In genomic region chr3:69342074-69342473, GRCh38 we compare ENCODE assay signal across 17 cellular contexts. TPM values are rescaled to one million over a fixed set of nuclear protein-coding genes. Genes with fewer than 3 reads are reported as not detected.
DNase-seq lines count a peak whose midpoint lies in the region; ATAC-seq, FAIRE-seq and TF ChIP-seq lines count a peak whose summit lies in the region.
"Had no signal": no experiment of that assay in that cellular context is flagged by ENCODE, and none has a peak within 500 bp of the region (broad histone marks: within the 10 kb centered on the region; RNA-seq: fewer than 3 reads in every experiment).

No MANE protein-coding gene starts in this region.

- H3K4me3 Mint-ChIP-seq in progenitor cell of endocrine pancreas (ENCODE audit: low read depth), result no peak overlapping the region

- no peak overlapping the region for H3K9ac ChIP-seq in kidney (ENCODE audit: low read length in 2 of 2)
- H3K9ac ChIP-seq in mesenchymal stem cell (ENCODE audit: low read length), result no peak overlapping the region

- no peak overlapping the region for H2BK15ac ChIP-seq in mesenchymal stem cell (ENCODE audit: low read depth, poor library complexity, severe bottlenecking)

- no peak overlapping the region for H2BK5ac ChIP-seq in mesenchymal stem cell (ENCODE audit: low read depth, low read length, poor library complexity, severe bottlenecking)

- no peaks in the 10 kb centered on the region for H3K27me3 Mint-ChIP-seq in progenitor cell of endocrine pancreas

- H3K4me1 ChIP-seq in kidney (ENCODE audit: control insufficient read depth in 1 of 2, insufficient read depth in 1 of 2, low read depth in 1 of 2, low read length in 2 of 2) (peaks cover 11 to 26% of the 10 kb centered on the region in 2 donors), mesenchymal stem cell (ENCODE audit: control insufficient read depth, insufficient read depth, low read depth, low read length) (peaks cover 2% of the 10 kb centered on the region)

- H3K18ac ChIP-seq in mesenchymal stem cell (ENCODE audit: low read depth in 1 of 2, low read length in 2 of 2), result no peak overlapping the region

- no peak overlapping the region for H3K23ac ChIP-seq in mesenchymal stem cell (ENCODE audit: low read length in 2 of 2)

- no peaks in the 10 kb centered on the region for H3K27me3 ChIP-seq in mesenchymal stem cell (ENCODE audit: control insufficient read depth in 1 of 2, insufficient read depth in 1 of 2, low read length in 2 of 2)

- intact Hi-C loops in Right ventricle myocardium superior (cut with DNase I) (no loop called here), left ventricle myocardium superior (cut with micrococcal nuclease) (no loop called here), kidney (cut with DNase I) (no loop called here), sciatic nerve (cut with DNase I) (no loop called here)

- H2BK120ac ChIP-seq in mesenchymal stem cell (ENCODE audit: low read depth, low read length), result no peak overlapping the region

- peak overlapping the region; percentile 43 to 81 for H3K27ac ChIP-seq in kidney (ENCODE audit: low read depth in 2 of 2, low read length in 2 of 2)
- no peak overlapping the region for H3K27ac ChIP-seq in mesenchymal stem cell (ENCODE audit: low read length, poor library complexity, severe bottlenecking)
- H3K27ac ChIP-seq: RWPE1 had no signal

- H2AK5ac ChIP-seq in mesenchymal stem cell (ENCODE audit: low read length, severe bottlenecking), result no peak overlapping the region

- no peak overlapping the region for H3K4ac ChIP-seq in mesenchymal stem cell (ENCODE audit: low read depth in 1 of 2, low read length in 2 of 2)

- H3K36me3 Mint-ChIP-seq in progenitor cell of endocrine pancreas (ENCODE audit: insufficient read depth), result peaks cover 4% of the 10 kb centered on the region

- no peak overlapping the region for H2BK12ac ChIP-seq in mesenchymal stem cell (ENCODE audit: low read length in 2 of 2)

- H3K14ac ChIP-seq in mesenchymal stem cell (ENCODE audit: low read length in 2 of 2), result no peak overlapping the region

- no peak overlapping the region for H3K4me2 ChIP-seq in mesenchymal stem cell (ENCODE audit: low read length, poor library complexity, severe bottlenecking)

- no peak for DNase-seq in Right ventricle myocardium superior
- no peak for DNase-seq in left ventricle myocardium superior
- DNase-seq in kidney, result no peak
- peak; percentile 25 for DNase-seq in mesenchymal stem cell
- no peak for DNase-seq in AG08396 (ENCODE audit: low spot score)
- no peak for DNase-seq in sciatic nerve (ENCODE audit: low spot score)
- DNase-seq in progenitor cell of endocrine pancreas (ENCODE audit: low spot score, unreplicated experiment), result no peak
- DNase-seq: DMS53, KG1, NCI-H1092, NCI-H1436 treated with DMSO at 0.1 percent for 48 hours, NCI-H1930 had no signal

- H3K36me3 ChIP-seq in kidney (ENCODE audit: control insufficient read depth in 1 of 2, insufficient read depth in 2 of 2, low read length in 2 of 2), result no peaks in the 10 kb centered on the region
- H3K36me3 ChIP-seq in mesenchymal stem cell (ENCODE audit: control insufficient read depth in 1 of 2, insufficient read depth in 2 of 2, low read depth in 1 of 2, low read length in 2 of 2), result no peaks in the 10 kb centered on the region

- no peaks in the 10 kb centered on the region for H3K4me1 Mint-ChIP-seq in progenitor cell of endocrine pancreas (ENCODE audit: low read depth)

- H3K27ac Mint-ChIP-seq in progenitor cell of endocrine pancreas, result no peak overlapping the region

- no peak overlapping the region for H2AFZ ChIP-seq in mesenchymal stem cell (ENCODE audit: low read depth, low read length)

- FAIRE-seq in kidney (lab: Jason Lieb, UNC), result peak; percentile 90
- FAIRE-seq: D721Med, H54, HTR-8/SVneo had no signal

- H4K91ac ChIP-seq in mesenchymal stem cell (ENCODE audit: low read length), result no peak overlapping the region

- H4K8ac ChIP-seq in mesenchymal stem cell (ENCODE audit: low read length), result no peak overlapping the region

- TF ChIP-seq CTCF in kidney (IDR thresholded peaks at IDR 0.05; ENCODE audit: borderline replicate concordance, extremely low read depth, insufficient read depth) (no peak), progenitor cell of endocrine pancreas (IDR thresholded peaks at IDR 0.05; ENCODE audit: unreplicated experiment) (no peak)

- H3K9me3 Mint-ChIP-seq in progenitor cell of endocrine pancreas (ENCODE audit: low read depth), result peaks cover 7% of the 10 kb centered on the region

- no peaks in the 10 kb centered on the region for H3K79me1 ChIP-seq in mesenchymal stem cell (replicated peaks; ENCODE audit: low read length, poor library complexity, severe bottlenecking)

- H3K9me3 ChIP-seq in kidney (ENCODE audit: control insufficient read depth in 1 of 2, low read length in 2 of 2) (no peaks in the 10 kb centered on the region), mesenchymal stem cell (ENCODE audit: control insufficient read depth, low read length) (no peaks in the 10 kb centered on the region)

- ATAC-seq in Right ventricle myocardium superior (ENCODE audit: poor library complexity) (peak; percentile 39), left ventricle myocardium superior (no peak), sciatic nerve (no peak), HG03439 (IDR thresholded peaks at IDR 0.05; ENCODE audit: unreplicated experiment) (no peak)

- H3K4me3 ChIP-seq in kidney (ENCODE audit: low read length in 2 of 2) (no peak overlapping the region), mesenchymal stem cell (ENCODE audit: insufficient read depth in 1 of 2, low read depth in 1 of 2, low read length in 2 of 2) (no peak overlapping the region)

RNA-seq across cellular contexts. Expression of gene FRMD4B, which starts 43.8 kb away (rescaled TPM):
- total RNA-seq in Right ventricle myocardium superior, result 16.8 TPM
- total RNA-seq in left ventricle myocardium superior, result 14.0 TPM
- total RNA-seq in kidney, result 50.5 TPM
- 11.8 TPM for polyA plus RNA-seq in kidney (ENCODE audit: insufficient read depth, low read depth, low replicate concordance)
- 3.9 TPM for polyA plus RNA-seq in mesenchymal stem cell (2013, experiment 1 of 2)
- polyA plus RNA-seq in mesenchymal stem cell (2013, experiment 2 of 2), result 4.2 TPM
- 48.6 TPM for total RNA-seq in sciatic nerve
- 39.1 and 41.6 TPM in 2 replicates for total RNA-seq in progenitor cell of endocrine pancreas
